11 cellular contexts compared by ENCODE assay signal in the genomic region with DNA sequence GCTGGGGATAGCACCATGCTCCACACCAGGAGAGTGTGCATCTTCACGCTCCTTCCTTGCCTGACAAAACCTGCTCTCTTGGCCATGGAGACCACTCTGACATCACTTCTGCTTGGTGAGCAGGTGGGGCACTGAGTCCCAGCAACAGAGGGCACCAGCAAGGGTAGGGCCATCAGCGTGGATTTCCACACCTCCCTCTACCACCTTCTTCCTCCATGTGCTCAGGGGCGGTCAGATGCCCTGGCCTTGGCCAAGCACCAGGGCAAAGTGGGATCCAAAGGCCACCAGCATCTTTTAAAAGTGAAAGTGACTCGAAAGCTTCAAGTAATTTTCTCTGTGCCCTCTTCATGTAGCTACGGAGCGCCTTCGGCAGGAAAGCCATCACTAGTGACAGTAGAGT. TPM values are rescaled to one million over a fixed set of nuclear protein-coding genes. Genes with fewer than 3 reads are reported as not detected.
DNase-seq lines count a peak whose midpoint lies in the region; ATAC-seq and TF ChIP-seq lines count a peak whose summit lies in the region.
"Had no signal": no experiment of that assay in that cellular context is flagged by ENCODE, and none has a peak within 500 bp of the region (broad histone marks: within the 10 kb centered on the region; RNA-seq: fewer than 3 reads in every experiment).

No MANE protein-coding gene starts in this region.

- CTCF ChIA-PET in WTC11 (lab: Charles Lee): interaction anchor here (1.3 to 2.1 kb wide), 3 partner anchors 41 to 275 kb away, joined by 3 to 11 read pairs (median 4); no protein-coding TSS in a partner anchor

- ATAC-seq in WTC11: no peak

- H3K27ac ChIP-seq in H9 (ENCODE audit: insufficient read length, low read depth, low read length) (no peak overlapping the region), right atrium auricular region (peak overlapping the region; percentile 71 to 88), skin epidermis (peak overlapping the region in 16 of 21 experiments; percentile 12 to 84 (median 62)), colonic mucosa (no peak overlapping the region)
- H3K27ac ChIP-seq in effector memory CD4-positive, alpha-beta T cell (ENCODE audit: insufficient read depth, low read length, poor library complexity, severe bottlenecking): no peak overlapping the region

- intact Hi-C loops in colonic mucosa (cut with DNase I): no loop called here

- no peak overlapping the region for H4K5ac ChIP-seq in H9 (ENCODE audit: insufficient read length, low read depth, low read length)

- H3K4me1 Mint-ChIP-seq in H9 (peaks cover 54 to 59% of the 10 kb centered on the region in 2 experiments), WTC11 (peaks cover 74% of the 10 kb centered on the region)

- no peak overlapping the region for H2BK20ac ChIP-seq in H9 (ENCODE audit: low read depth, low read length, poor library complexity, severe bottlenecking)

- no peaks in the 10 kb centered on the region for H3K9me3 Mint-ChIP-seq in H9
- H3K9me3 Mint-ChIP-seq in WTC11: no peaks in the 10 kb centered on the region

- H3K36me3 ChIP-seq in right atrium auricular region (no peaks in the 10 kb centered on the region), colonic mucosa (no peaks in the 10 kb centered on the region)
- H3K36me3 ChIP-seq in effector memory CD4-positive, alpha-beta T cell (ENCODE audit: control insufficient read depth, insufficient read depth, low read length): no peaks in the 10 kb centered on the region

- no peak overlapping the region for H3K18ac ChIP-seq in H9 (ENCODE audit: insufficient read length, low read depth, low read length)

- DNase-seq in H9 (no peak), WTC11 (ENCODE audit: low spot score) (no peak), right atrium auricular region (ENCODE audit: low spot score) (no peak), NCI-H748 treated with DMSO at 0.1 percent for 48 hours (lab: John Stamatoyannopoulos, UW) (no peak), colonic mucosa (no peak), MV-4-11 (lab: John Stamatoyannopoulos, UW) (no peak)
- DNase-seq in effector memory CD4-positive, alpha-beta T cell: no peak
- DNase-seq: activated CD4-positive, alpha-beta T cell treated with anti-CD3 and anti-CD28 coated beads, Interleukin-2, amount 50 U/mL, for 48 hours; DMS153; NCI-H187 treated with DMSO at 0.1 percent for 48 hours had no signal

- no CpG with 5 or more reads among the region's 7 CpGs for WGBS in H9 (ENCODE audit: extremely low coverage, insufficient read length, low lambda C conversion rate)

- H2AK5ac ChIP-seq in H9 (ENCODE audit: insufficient read length, low read length): no peak overlapping the region

- no peaks in the 10 kb centered on the region for H3K27me3 Mint-ChIP-seq in H9 (ENCODE audit: low read depth)
- H3K27me3 Mint-ChIP-seq in WTC11 (ENCODE audit: low read depth): no peaks in the 10 kb centered on the region

- H4K8ac ChIP-seq in H9 (replicated peaks; ENCODE audit: insufficient read length, low read depth, low read length): no peak overlapping the region

- H3K36me3 Mint-ChIP-seq in H9 (ENCODE audit: insufficient read depth in 1 of 3, low read depth in 3 of 3) (no peaks in the 10 kb centered on the region), WTC11 (no peaks in the 10 kb centered on the region)

- peak overlapping the region; percentile 51; the same call in 1 of the 2 replicates for H3K14ac ChIP-seq in H9 (ENCODE audit: insufficient read depth, low read length)

- no peak overlapping the region for H2BK12ac ChIP-seq in H9 (ENCODE audit: insufficient read length, low read depth, low read length)

- H3K56ac ChIP-seq in H9 (ENCODE audit: insufficient read length, low read depth, low read length): no peak overlapping the region

- H3K4me1 ChIP-seq in H9 (ENCODE audit: insufficient read depth, low read length) (peaks cover 12% of the 10 kb centered on the region), right atrium auricular region (peaks cover 0 to 72% of the 10 kb centered on the region in 2 donors), colonic mucosa (no peaks in the 10 kb centered on the region)
- peaks cover 9% of the 10 kb centered on the region for H3K4me1 ChIP-seq in effector memory CD4-positive, alpha-beta T cell (ENCODE audit: control insufficient read depth, insufficient read depth, low read length, poor library complexity, severe bottlenecking)

- peak overlapping the region in 1 of 3 experiments; percentile 6; a peak in 1 of 7 replicates for H3K27ac Mint-ChIP-seq in H9
- peak overlapping the region; percentile 32 for H3K27ac Mint-ChIP-seq in WTC11

- no peak overlapping the region for H3K4me2 ChIP-seq in H9 (ENCODE audit: insufficient read depth, insufficient read length, low read length)

- H3K4ac ChIP-seq in H9 (ENCODE audit: low read depth, low read length): no peak overlapping the region

- no peak overlapping the region for H3K9ac ChIP-seq in H9 (ENCODE audit: extremely low read depth, insufficient read length, low read length)
- H3K9ac ChIP-seq in colonic mucosa (ENCODE audit: low read depth in 2 of 2, low read length in 2 of 2): peak overlapping the region in 1 of 2 donors; percentile 49

- H3T11ph ChIP-seq in H9 (ENCODE audit: low read length): no peak overlapping the region

- no peak overlapping the region for H3K4me3 Mint-ChIP-seq in H9
- H3K4me3 Mint-ChIP-seq in WTC11: no peak overlapping the region

- H4K91ac ChIP-seq in H9 (ENCODE audit: insufficient read length, low read depth, low read length): no peak overlapping the region

- no peaks in the 10 kb centered on the region for H3K9me3 ChIP-seq in H9 (ENCODE audit: control insufficient read depth, low read depth, low read length)
- H3K9me3 ChIP-seq in right atrium auricular region: no peaks in the 10 kb centered on the region
- no peaks in the 10 kb centered on the region for H3K9me3 ChIP-seq in effector memory CD4-positive, alpha-beta T cell (ENCODE audit: control insufficient read depth, low read length)
- H3K9me3 ChIP-seq in colonic mucosa: no peaks in the 10 kb centered on the region

- H3K79me2 ChIP-seq in H9 (ENCODE audit: insufficient read depth, low read length): peaks cover 51% of the 10 kb centered on the region; the same call in 1 of the 2 replicates

- H2AFZ ChIP-seq in H9 (ENCODE audit: low read length): no peak overlapping the region

- no peaks in the 10 kb centered on the region for H3K27me3 ChIP-seq in H9 (ENCODE audit: insufficient read depth, low read length)
- no peaks in the 10 kb centered on the region for H3K27me3 ChIP-seq in right atrium auricular region
- no peaks in the 10 kb centered on the region for H3K27me3 ChIP-seq in effector memory CD4-positive, alpha-beta T cell (replicated peaks; ENCODE audit: control insufficient read depth, insufficient read depth, low read length, poor library complexity, severe bottlenecking)
- no peaks in the 10 kb centered on the region for H3K27me3 ChIP-seq in colonic mucosa

- TF ChIP-seq CTCF in H9 (conservative IDR thresholded peaks at IDR 0.05) (no peak), WTC11 (IDR thresholded peaks at IDR 0.05) (no peak), right atrium auricular region (IDR thresholded peaks at IDR 0.05) (no peak), colonic mucosa (IDR thresholded peaks at IDR 0.05) (no peak)

- POLR2A ChIA-PET in WTC11 (lab: Charles Lee): no interaction called here

- H4K20me1 ChIP-seq in H9 (ENCODE audit: control insufficient read depth, insufficient read depth, insufficient read length): no peaks in the 10 kb centered on the region

- no peak overlapping the region for H2BK5ac ChIP-seq in H9 (ENCODE audit: insufficient read length, low read length)

- H3K4me3 ChIP-seq in right atrium auricular region: peak overlapping the region in 1 of 2 donors; percentile 16
- H3K4me3 ChIP-seq in skin epidermis: no peak overlapping the region
- no peak overlapping the region for H3K4me3 ChIP-seq in effector memory CD4-positive, alpha-beta T cell (ENCODE audit: insufficient read depth, low read depth, low read length, poor library complexity, severe bottlenecking)
- no peak overlapping the region for H3K4me3 ChIP-seq in colonic mucosa

- H3K23me2 ChIP-seq in H9 (ENCODE audit: insufficient read length, low read depth, low read length, poor library complexity, severe bottlenecking): no peaks in the 10 kb centered on the region

- no peak overlapping the region for H2BK15ac ChIP-seq in H9 (ENCODE audit: low read depth, low read length)

- peaks cover 13% of the 10 kb centered on the region for H3K79me1 ChIP-seq in H9 (ENCODE audit: insufficient read depth, low read depth, low read length, poor library complexity, severe bottlenecking)

- peak overlapping the region; percentile 87 for H3K23ac ChIP-seq in H9 (ENCODE audit: insufficient read length, low read depth, low read length)

- H2BK120ac ChIP-seq in H9 (ENCODE audit: low read depth, low read length, poor library complexity, severe bottlenecking): no peak overlapping the region

TF ChIP-seq in WTC11, 78 proteins besides CTCF, POLR2A, EP300 and RAD21 (continues in another document):
- TF ChIP-seq, protein P1, sequence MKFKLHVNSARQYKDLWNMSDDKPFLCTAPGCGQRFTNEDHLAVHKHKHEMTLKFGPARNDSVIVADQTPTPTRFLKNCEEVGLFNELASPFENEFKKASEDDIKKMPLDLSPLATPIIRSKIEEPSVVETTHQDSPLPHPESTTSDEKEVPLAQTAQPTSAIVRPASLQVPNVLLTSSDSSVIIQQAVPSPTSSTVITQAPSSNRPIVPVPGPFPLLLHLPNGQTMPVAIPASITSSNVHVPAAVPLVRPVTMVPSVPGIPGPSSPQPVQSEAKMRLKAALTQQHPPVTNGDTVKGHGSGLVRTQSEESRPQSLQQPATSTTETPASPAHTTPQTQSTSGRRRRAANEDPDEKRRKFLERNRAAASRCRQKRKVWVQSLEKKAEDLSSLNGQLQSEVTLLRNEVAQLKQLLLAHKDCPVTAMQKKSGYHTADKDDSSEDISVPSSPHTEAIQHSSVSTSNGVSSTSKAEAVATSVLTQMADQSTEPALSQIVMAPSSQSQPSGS (CRISPR knock-in tag; IDR thresholded peaks at IDR 0.05; ENCODE audit: borderline replicate concordance, low read depth): no peak
- TF ChIP-seq SP1 (CRISPR knock-in tag; conservative IDR thresholded peaks at IDR 0.05): no peak
- TF ChIP-seq, protein P2, sequence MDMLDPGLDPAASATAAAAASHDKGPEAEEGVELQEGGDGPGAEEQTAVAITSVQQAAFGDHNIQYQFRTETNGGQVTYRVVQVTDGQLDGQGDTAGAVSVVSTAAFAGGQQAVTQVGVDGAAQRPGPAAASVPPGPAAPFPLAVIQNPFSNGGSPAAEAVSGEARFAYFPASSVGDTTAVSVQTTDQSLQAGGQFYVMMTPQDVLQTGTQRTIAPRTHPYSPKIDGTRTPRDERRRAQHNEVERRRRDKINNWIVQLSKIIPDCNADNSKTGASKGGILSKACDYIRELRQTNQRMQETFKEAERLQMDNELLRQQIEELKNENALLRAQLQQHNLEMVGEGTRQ (CRISPR knock-in tag; IDR thresholded peaks at IDR 0.05): no peak

RNA-seq across cellular contexts. Expression of a gene that starts 58.1 kb away (rescaled TPM):
- total RNA-seq in H9 (2021) (68.3 and 68.9 TPM in 2 replicates), WTC11 (2021) (56.3 to 59.1 TPM (median 57.4 TPM) in 3 replicates), right atrium auricular region (10 to 100 TPM; 23.1 to 26.1 TPM), colonic mucosa (10 to 100 TPM; 12.3 to 13.7 TPM)

Comparison
In these comparisons a context has a peak if more than half of its experiments do, and no peak if none do; other contexts are left out.
1. H3K27ac ChIP-seq: peak in right atrium auricular region (2 of 2) and skin epidermis (16 of 21); none in H9 (single experiment), effector memory CD4-positive, alpha-beta T cell (single experiment) and colonic mucosa (single experiment).